Comparison of ENCODE assay signal across 29 cellular contexts in genomic region chr14:90570463-90570860, GRCh38.
"Had no signal": no experiment of that assay in that cellular context is flagged by ENCODE, and none has a peak within 500 bp of the region (broad histone marks: within the 10 kb centered on the region; RNA-seq: fewer than 3 reads in every experiment).

No MANE protein-coding gene starts in this region.

- H3K79me2 ChIP-seq: parathyroid adenoma had no signal

- ATAC-seq: activated CD4-positive, alpha-beta T cell treated with anti-CD3 and anti-CD28 coated beads for 36 hours; activated CD8-positive, alpha-beta memory T cell treated with anti-CD3 and anti-CD28 coated beads, Interleukin-2, amount 10 ng/mL, durations not matched to agents 7 days and 5 days; activated CD8-positive, alpha-beta T cell treated with anti-CD3 and anti-CD28 coated beads, Interleukin-2, amount 10 ng/mL, durations not matched to agents 7 days and 5 days; heart left ventricle; natural killer cell; stimulated activated naive B cell treated with anti-CD40 and anti-IgM and Interleukin-4, amounts not matched to agents 10 μg/mL and 1 μg/mL and 100 μg/mL, for 72 hours had no signal

- H3K4me3 ChIP-seq: heart left ventricle, neural progenitor cell, psoas muscle, smooth muscle cell, stomach, testis, transverse colon had no signal

- H3K27me3 Mint-ChIP-seq: activated CD4-positive, alpha-beta T cell treated with anti-CD3 and anti-CD28 coated beads for 36 hours; activated CD8-positive, alpha-beta memory T cell treated with anti-CD3 and anti-CD28 coated beads, Interleukin-2, amount 10 ng/mL, durations not matched to agents 7 days and 5 days; activated naive CD4-positive, alpha-beta T cell treated with anti-CD3 and anti-CD28 coated beads, Interleukin-2, amount 50 U/mL, for 24 hours; stimulated activated naive B cell treated with anti-CD40 and anti-IgM and Interleukin-4, amounts not matched to agents 10 μg/mL and 1 μg/mL and 100 μg/mL, for 72 hours had no signal

- H3K27ac ChIP-seq: neural progenitor cell, parathyroid adenoma, testis had no signal

- H3K27ac Mint-ChIP-seq: activated CD4-positive, alpha-beta T cell treated with anti-CD3 and anti-CD28 coated beads for 36 hours; activated CD8-positive, alpha-beta memory T cell treated with anti-CD3 and anti-CD28 coated beads, Interleukin-2, amount 10 ng/mL, durations not matched to agents 7 days and 5 days; activated CD8-positive, alpha-beta T cell treated with anti-CD3 and anti-CD28 coated beads, Interleukin-2, amount 10 ng/mL, durations not matched to agents 7 days and 5 days; activated naive CD4-positive, alpha-beta T cell treated with anti-CD3 and anti-CD28 coated beads, Interleukin-2, amount 50 U/mL, for 24 hours; activated T-helper 2 cell treated with anti-CD3 and anti-CD28 coated beads, Interferon-gamma antibody, Interleukin-2, Interleukin-4, amounts not matched to agents 10 μg/mL and 5 μg/mL and 100 μg/mL, durations not matched to agents 14 hours and 24 hours and 36 hours; endodermal cell; immature natural killer cell; memory B cell; natural killer cell; neural progenitor cell; stimulated activated naive B cell treated with anti-CD40 and anti-IgM and Interleukin-4, amounts not matched to agents 10 μg/mL and 1 μg/mL and 100 μg/mL, for 72 hours; T-helper 2 cell treated with Interferon-gamma antibody and Interleukin-4, amounts not matched to agents 5 μg/mL and 100 μg/mL, for 36 hours had no signal

- H3K36me3 Mint-ChIP-seq: activated CD8-positive, alpha-beta memory T cell treated with anti-CD3 and anti-CD28 coated beads, Interleukin-2, amount 10 ng/mL, durations not matched to agents 7 days and 5 days; activated naive CD4-positive, alpha-beta T cell treated with anti-CD3 and anti-CD28 coated beads, Interleukin-2, amount 50 U/mL, for 24 hours; immature natural killer cell; memory B cell; natural killer cell; stimulated activated naive B cell treated with anti-CD40 and anti-IgM and Interleukin-4, amounts not matched to agents 10 μg/mL and 1 μg/mL and 100 μg/mL, for 72 hours had no signal

- H2AFZ ChIP-seq: neural progenitor cell, parathyroid adenoma had no signal

- DNase-seq: activated CD4-positive, alpha-beta T cell treated with anti-CD3 and anti-CD28 coated beads for 36 hours; activated CD4-positive, CD25-positive, alpha-beta regulatory T cell; activated CD8-positive, alpha-beta memory T cell treated with anti-CD3 and anti-CD28 coated beads, Interleukin-2, amount 10 ng/mL, durations not matched to agents 7 days and 5 days; activated CD8-positive, alpha-beta T cell treated with anti-CD3 and anti-CD28 coated beads, Interleukin-2, amount 10 ng/mL, durations not matched to agents 7 days and 5 days; activated T-cell treated with anti-CD3 and anti-CD28 coated beads, Interleukin-2, amount 50 U/mL, for 48 hours; anterior cingulate cortex; cerebellar nuclear complex; cortex of kidney; endodermal cell; foreskin fibroblast; heart left ventricle; immature natural killer cell; kidney; natural killer cell; occipital lobe; stimulated activated CD4-positive, alpha-beta T cell treated with anti-CD3 and anti-CD28 coated beads, Interleukin-15, amount 100 ng/mL, for 24 hours; stimulated activated CD4-positive, alpha-beta T cell treated with anti-CD3 and anti-CD28 coated beads, Interleukin-2, amount 100 ng/mL, for 24 hours; stimulated activated naive B cell treated with anti-CD40 and anti-IgM and Interleukin-4, amounts not matched to agents 10 μg/mL and 1 μg/mL and 100 μg/mL, for 72 hours; stomach; testis; transverse colon had no signal

- H3K4me1 ChIP-seq: parathyroid adenoma had no signal

- H3K36me3 ChIP-seq: neural progenitor cell, transverse colon had no signal

- H3K9me3 ChIP-seq: heart left ventricle, psoas muscle, stomach, testis, transverse colon had no signal

- H3K4me3 Mint-ChIP-seq: activated CD4-positive, alpha-beta T cell treated with anti-CD3 and anti-CD28 coated beads for 36 hours; activated CD8-positive, alpha-beta memory T cell treated with anti-CD3 and anti-CD28 coated beads, Interleukin-2, amount 10 ng/mL, durations not matched to agents 7 days and 5 days; activated CD8-positive, alpha-beta T cell treated with anti-CD3 and anti-CD28 coated beads, Interleukin-2, amount 10 ng/mL, durations not matched to agents 7 days and 5 days; activated naive CD4-positive, alpha-beta T cell treated with anti-CD3 and anti-CD28 coated beads, Interleukin-2, amount 50 U/mL, for 24 hours; endodermal cell; immature natural killer cell; memory B cell; natural killer cell; neural progenitor cell; stimulated activated naive B cell treated with anti-CD40 and anti-IgM and Interleukin-4, amounts not matched to agents 10 μg/mL and 1 μg/mL and 100 μg/mL, for 72 hours; T-helper 2 cell treated with Interferon-gamma antibody and Interleukin-4, amounts not matched to agents 5 μg/mL and 100 μg/mL, for 36 hours had no signal

- H3K4me1 Mint-ChIP-seq: activated CD4-positive, alpha-beta T cell treated with anti-CD3 and anti-CD28 coated beads for 36 hours; activated naive CD4-positive, alpha-beta T cell treated with anti-CD3 and anti-CD28 coated beads, Interleukin-2, amount 50 U/mL, for 24 hours; immature natural killer cell; memory B cell; natural killer cell; stimulated activated naive B cell treated with anti-CD40 and anti-IgM and Interleukin-4, amounts not matched to agents 10 μg/mL and 1 μg/mL and 100 μg/mL, for 72 hours had no signal

- H3K9me3 Mint-ChIP-seq: activated naive CD4-positive, alpha-beta T cell treated with anti-CD3 and anti-CD28 coated beads, Interleukin-2, amount 50 U/mL, for 24 hours; activated T-helper 2 cell treated with anti-CD3 and anti-CD28 coated beads, Interferon-gamma antibody, Interleukin-2, Interleukin-4, amounts not matched to agents 10 μg/mL and 5 μg/mL and 100 μg/mL, durations not matched to agents 14 hours and 24 hours and 36 hours; endodermal cell; immature natural killer cell; memory B cell; natural killer cell; neural progenitor cell; stimulated activated naive B cell treated with anti-CD40 and anti-IgM and Interleukin-4, amounts not matched to agents 10 μg/mL and 1 μg/mL and 100 μg/mL, for 72 hours; T-helper 2 cell treated with Interferon-gamma antibody and Interleukin-4, amounts not matched to agents 5 μg/mL and 100 μg/mL, for 36 hours had no signal

- H3K4me2 ChIP-seq: neural progenitor cell, smooth muscle cell had no signal

- H3K9ac ChIP-seq: neural progenitor cell, parathyroid adenoma had no signal

- H3K27me3 ChIP-seq: heart left ventricle, neural progenitor cell, stomach, testis, transverse colon had no signal
